In genomic region chr10:84429926-84430520, GRCh38 we compare ENCODE assay signal across 9 cellular contexts.
A peak's percentile ranks its signal among the peaks of the same experiment; 100 is the strongest.
DNase-seq lines count a peak whose midpoint lies in the region; ATAC-seq and TF ChIP-seq lines count a peak whose summit lies in the region.
"Had no signal": no experiment of that assay in that cellular context is flagged by ENCODE, and none has a peak within 500 bp of the region (broad histone marks: within the 10 kb centered on the region; RNA-seq: fewer than 3 reads in every experiment).

No MANE protein-coding gene starts in this region.

- peak; percentile 84 to 89 (median 86) for ATAC-seq in right lobe of liver

- POLR2A ChIA-PET in HEK293T (lab: Yijun Ruan, JAX), result no interaction called here

- no peaks in the 10 kb centered on the region for H3K4me1 ChIP-seq in right lobe of liver

- H3K36me3 ChIP-seq in MG63 (peaks cover 36% of the 10 kb centered on the region), right lobe of liver (no peaks in the 10 kb centered on the region)

- TF ChIP-seq CTCF in right lobe of liver (IDR thresholded peaks at IDR 0.05), result peak; percentile 52 to 74 (median 60)

- intact Hi-C loops in right lobe of liver (cut with DNase I), result no loop called here

- CTCF ChIA-PET in HEK293T (lab: Yijun Ruan, JAX), result interaction anchor here (0.6 to 2.6 kb wide), 4 partner anchors 11 to 107 kb away, joined by 3 to 15 read pairs (median 4); no protein-coding TSS in a partner anchor

- H3K27me3 ChIP-seq in MG63, result no peaks in the 10 kb centered on the region
- H3K27me3 ChIP-seq in right lobe of liver, result no peaks in the 10 kb centered on the region
- H3K27me3 ChIP-seq: BLaER1 treated with 17β-estradiol and CSF1 and Interleukin-3, amounts not matched to agents 10 nM and 100 nM had no signal

- H3K4me3 ChIP-seq in MG63, result no peak overlapping the region
- no peak overlapping the region for H3K4me3 ChIP-seq in right lobe of liver
- H3K4me3 ChIP-seq: BLaER1 treated with 17β-estradiol and CSF1 and Interleukin-3, amounts not matched to agents 10 nM and 100 nM had no signal

- DNase-seq in NCI-H1105 treated with DMSO at 0.1 percent for 48 hours (lab: John Stamatoyannopoulos, UW) (peak; percentile 33), NCI-H1105 (lab: John Stamatoyannopoulos, UW) (no peak), HEK293T (ENCODE audit: extremely low spot score) (peak; percentile 59), MG63 (peak; percentile 38), cerebellar cortex (ENCODE audit: low spot score) (peak; percentile 74), right lobe of liver (peak; percentile 54 to 64 (median 58))
- DNase-seq in activated CD4-positive, CD25-positive, alpha-beta regulatory T cell treated with anti-CD3 and anti-CD28 coated beads, Interleukin-2, amount 50 U/mL, for 16 hours (ENCODE audit: low read depth, low spot score), result peak; percentile 50
- DNase-seq in stimulated activated CD8-positive, alpha-beta memory T cell treated with anti-CD3 and anti-CD28 coated beads, Interleukin-4, amount 100 ng/mL, for 24 hours (ENCODE audit: low read depth), result peak; percentile 39

- no peak for TF ChIP-seq POLR2A in right lobe of liver (IDR thresholded peaks at IDR 0.05)

- H3K9me3 ChIP-seq in MG63 (no peaks in the 10 kb centered on the region), right lobe of liver (no peaks in the 10 kb centered on the region)
- H3K9me3 ChIP-seq: BLaER1 treated with 17β-estradiol and CSF1 and Interleukin-3, amounts not matched to agents 10 nM and 100 nM had no signal

- no peak overlapping the region for H3K27ac ChIP-seq in right lobe of liver
- H3K27ac ChIP-seq: BLaER1 treated with 17β-estradiol and CSF1 and Interleukin-3, amounts not matched to agents 10 nM and 100 nM had no signal

- WGBS in right lobe of liver (ENCODE audit: insufficient coverage, low coverage, low lambda C conversion rate, missing lambda C conversion rate), result 95% methylated on average over 2 of the region's 2 CpGs

TF ChIP-seq in HEK293T, 16 proteins besides CTCF, POLR2A, EP300 and RAD21:
- TF ChIP-seq FOXK2 (IDR thresholded peaks at IDR 0.05) (no peak), TARDBP (IDR thresholded peaks at IDR 0.05) (no peak), ELF4 (IDR thresholded peaks at IDR 0.05) (no peak), ZNF384 (IDR thresholded peaks at IDR 0.05) (no peak), L3MBTL2 (conservative IDR thresholded peaks at IDR 0.05) (no peak), NFRKB (IDR thresholded peaks at IDR 0.05) (no peak), LEF1 (IDR thresholded peaks at IDR 0.05; ENCODE audit: borderline replicate concordance) (no peak), SP1 (IDR thresholded peaks at IDR 0.05) (no peak), HDGF (IDR thresholded peaks at IDR 0.05; ENCODE audit: borderline replicate concordance) (no peak), BHLHE40 (IDR thresholded peaks at IDR 0.05; ENCODE audit: borderline replicate concordance) (no peak), SUZ12 (IDR thresholded peaks at IDR 0.05) (no peak)
TF ChIP-seq in HEK293T: peak in this region for 0.
